In genomic region chr6:26275663-26276062, GRCh38 we compare ENCODE assay signal across 26 cellular contexts.
DNase-seq lines count a peak whose midpoint lies in the region; ATAC-seq and TF ChIP-seq lines count a peak whose summit lies in the region.
"Had no signal": no experiment of that assay in that cellular context is flagged by ENCODE, and none has a peak within 500 bp of the region (broad histone marks: within the 10 kb centered on the region; RNA-seq: fewer than 3 reads in every experiment).

No MANE protein-coding gene starts in this region.

- peak overlapping the region; percentile 54; the same call in 1 of the 2 replicates for H2AFZ ChIP-seq in OCI-LY7 (ENCODE audit: low read length)

- peak overlapping the region; percentile 17 for H3K4me2 ChIP-seq in OCI-LY7 (ENCODE audit: low read length)

- no peaks in the 10 kb centered on the region for H3K36me3 ChIP-seq in A673 (ENCODE audit: insufficient read depth, low read length, poor library complexity, severe bottlenecking)
- H3K36me3 ChIP-seq in CD4-positive, CD25-positive, alpha-beta regulatory T cell (ENCODE audit: control insufficient read depth, insufficient read depth, low read length): no peaks in the 10 kb centered on the region
- no peaks in the 10 kb centered on the region for H3K36me3 ChIP-seq in OCI-LY7 (ENCODE audit: insufficient read depth, low read length)
- H3K36me3 ChIP-seq in colonic mucosa: no peaks in the 10 kb centered on the region
- H3K36me3 ChIP-seq: adrenal gland, HAP-1, thoracic aorta had no signal

- H3K4me1 ChIP-seq in A673 (ENCODE audit: insufficient read depth, low read length, poor library complexity, severe bottlenecking): peaks cover 9% of the 10 kb centered on the region
- H3K4me1 ChIP-seq in CD4-positive, CD25-positive, alpha-beta regulatory T cell (ENCODE audit: control insufficient read depth, insufficient read depth, low read length, poor library complexity, severe bottlenecking): peaks cover 26% of the 10 kb centered on the region
- H3K4me1 ChIP-seq in OCI-LY7 (ENCODE audit: insufficient read depth, low read length, poor library complexity, severe bottlenecking): peaks cover 36% of the 10 kb centered on the region
- H3K4me1 ChIP-seq in colonic mucosa: no peaks in the 10 kb centered on the region

- H3K79me2 ChIP-seq in OCI-LY7 (ENCODE audit: insufficient read depth, low read depth, low read length): no peaks in the 10 kb centered on the region

- no peaks in the 10 kb centered on the region for H4K20me1 ChIP-seq in OCI-LY7 (ENCODE audit: insufficient read depth, low read length)

- ATAC-seq in CD4-positive, CD25-positive, alpha-beta regulatory T cell (ENCODE audit: low read depth in 2 of 2): no peak
- no peak for ATAC-seq in GM21423 (IDR thresholded peaks at IDR 0.05; ENCODE audit: unreplicated experiment)
- ATAC-seq: CD8-positive, alpha-beta T cell had no signal

- no peak overlapping the region for H3K9ac ChIP-seq in colonic mucosa (ENCODE audit: low read depth in 2 of 2, low read length in 2 of 2)

- peak; percentile 21 for TF ChIP-seq POLR2A in erythroblast (IDR thresholded peaks at IDR 0.05; ENCODE audit: low read length)

- H3K4me3 Mint-ChIP-seq in CD4-positive, CD25-positive, alpha-beta regulatory T cell: peak overlapping the region in 3 of 4 donors; percentile 27 to 66 (median 35)
- H3K4me3 Mint-ChIP-seq: CD8-positive, alpha-beta T cell had no signal

- peaks cover 2% of the 10 kb centered on the region for H3K36me3 Mint-ChIP-seq in CD4-positive, CD25-positive, alpha-beta regulatory T cell

- H3K4me3 ChIP-seq in A673 (ENCODE audit: low read depth, low read length, poor library complexity, severe bottlenecking) (no peak overlapping the region), OCI-LY7 (ENCODE audit: low read depth, low read length, poor library complexity, severe bottlenecking) (no peak overlapping the region), colonic mucosa (no peak overlapping the region)
- no peak overlapping the region for H3K4me3 ChIP-seq in CD4-positive, CD25-positive, alpha-beta regulatory T cell (ENCODE audit: low read depth, low read length)
- H3K4me3 ChIP-seq: adrenal gland, HAP-1, thoracic aorta had no signal

- BruUV-seq in A673 (replicated peaks; lab: Mats Ljungman, UMichigan) (no TSS peak), OCI-LY7 (replicated peaks; lab: Mats Ljungman, UMichigan) (no TSS peak)

- peak overlapping the region; percentile 61 for H3K27ac ChIP-seq in A673 (ENCODE audit: low read depth, low read length, poor library complexity, severe bottlenecking)
- H3K27ac ChIP-seq in CD4-positive, CD25-positive, alpha-beta regulatory T cell (ENCODE audit: insufficient read depth, low read length, poor library complexity, severe bottlenecking): no peak overlapping the region
- H3K27ac ChIP-seq in OCI-LY7 (ENCODE audit: low read depth, low read length, poor library complexity, severe bottlenecking): peak overlapping the region; percentile 99
- no peak overlapping the region for H3K27ac ChIP-seq in colonic mucosa
- H3K27ac ChIP-seq: thoracic aorta had no signal

- H3K9me3 ChIP-seq in A673 (ENCODE audit: low read depth, low read length, poor library complexity, severe bottlenecking) (no peaks in the 10 kb centered on the region), OCI-LY7 (ENCODE audit: low read length) (no peaks in the 10 kb centered on the region), colonic mucosa (no peaks in the 10 kb centered on the region)
- H3K9me3 ChIP-seq in CD4-positive, CD25-positive, alpha-beta regulatory T cell (ENCODE audit: control insufficient read depth in 2 of 2, low read length in 2 of 2): no peaks in the 10 kb centered on the region
- H3K9me3 ChIP-seq: adrenal gland, HAP-1, thoracic aorta had no signal

- DNase-seq in A673 (ENCODE audit: low spot score): no peak
- DNase-seq in CD4-positive, CD25-positive, alpha-beta regulatory T cell: no peak
- no peak for DNase-seq in OCI-LY7 (ENCODE audit: low spot score)
- no peak for DNase-seq in erythroblast (lab: John Stamatoyannopoulos, UW)
- DNase-seq in colonic mucosa: no peak
- DNase-seq in NCI-H774 (lab: John Stamatoyannopoulos, UW): no peak
- DNase-seq: activated CD4-positive, alpha-beta T cell treated with anti-CD3 and anti-CD28 coated beads, Interleukin-2, amount 50 U/mL, for 1 hour; activated CD8-positive, alpha-beta memory T cell treated with anti-CD3 and anti-CD28 coated beads, Interleukin-2, amount 50 U/mL, for 48 hours; activated effector memory CD4-positive, alpha-beta T cell treated with Interleukin-2 at 50 U/mL for 16 hours; adrenal gland; CD8-positive, alpha-beta T cell; DMS153; KG1; mammary epithelial cell; MV-4-11; NCI-H1930; NCI-H510A treated with DMSO at 0.1 percent for 48 hours; occipital lobe; retina; SHP77; stimulated activated CD4-positive, alpha-beta T cell treated with anti-CD3 and anti-CD28 coated beads, Interleukin-4, amount 100 ng/mL, for 1 hour; stimulated activated naive CD4-positive, alpha-beta T cell treated with Interleukin-2 at 50 U/mL for 16 hours; T-helper 1 cell had no signal

- H3K9me2 ChIP-seq in OCI-LY7 (ENCODE audit: insufficient read depth, low read length): no peaks in the 10 kb centered on the region

- H3K27me3 ChIP-seq in A673 (replicated peaks; ENCODE audit: insufficient read depth, low read depth, low read length, poor library complexity) (no peaks in the 10 kb centered on the region), colonic mucosa (no peaks in the 10 kb centered on the region)
- no peaks in the 10 kb centered on the region for H3K27me3 ChIP-seq in CD4-positive, CD25-positive, alpha-beta regulatory T cell (ENCODE audit: control insufficient read depth, insufficient read depth, low read length)
- H3K27me3 ChIP-seq: adrenal gland had no signal

- CTCF ChIA-PET in A673 (lab: Charles Lee) (no interaction called here), OCI-LY7 (lab: Charles Lee; ENCODE audit: unreplicated experiment) (no interaction called here)

- H3K9me3 Mint-ChIP-seq in CD4-positive, CD25-positive, alpha-beta regulatory T cell: no peaks in the 10 kb centered on the region
- H3K9me3 Mint-ChIP-seq: CD8-positive, alpha-beta T cell had no signal

- POLR2A ChIA-PET in A673 (lab: Charles Lee; ENCODE audit: low non-redundant PET): no interaction called here
- POLR2A ChIA-PET in OCI-LY7 (lab: Charles Lee): interaction anchor here (0.8 to 13.0 kb wide), 11 partner anchors 8 to 863 kb away, joined by 3 to 307 read pairs (median 35); a partner anchor contains a TSS

- peaks cover 4 to 12% (median 9%) of the 10 kb centered on the region in 4 donors for H3K4me1 Mint-ChIP-seq in CD4-positive, CD25-positive, alpha-beta regulatory T cell

- peak overlapping the region in 1 of 3 donors; percentile 22 for H3K27ac Mint-ChIP-seq in CD4-positive, CD25-positive, alpha-beta regulatory T cell
- H3K27ac Mint-ChIP-seq: CD8-positive, alpha-beta T cell had no signal

- intact Hi-C loops in A673 (cut with micrococcal nuclease; ENCODE audit: unreplicated experiment): no loop called here
- intact Hi-C loops in OCI-LY7 (cut with micrococcal nuclease; ENCODE audit: unreplicated experiment): loop anchor here (10.0 kb wide), 1 partner anchor 1559 kb away; a partner anchor contains a TSS
- intact Hi-C loops in colonic mucosa (cut with DNase I): no loop called here

- peaks cover 5% of the 10 kb centered on the region for H3K27me3 Mint-ChIP-seq in CD4-positive, CD25-positive, alpha-beta regulatory T cell

- TF ChIP-seq CTCF in A673 (conservative IDR thresholded peaks at IDR 0.05; ENCODE audit: low read depth, low read length) (no peak), OCI-LY7 (conservative IDR thresholded peaks at IDR 0.05; ENCODE audit: low read length) (no peak), colonic mucosa (IDR thresholded peaks at IDR 0.05) (no peak)

Comparison
In these comparisons a context has a peak if more than half of its experiments do, and no peak if none do; other contexts are left out.
1. H3K27ac ChIP-seq: peak in A673 (single experiment) and OCI-LY7 (single experiment); none in CD4-positive, CD25-positive, alpha-beta regulatory T cell (single experiment) and colonic mucosa (single experiment).